Comparison of ENCODE assay signal across 21 cellular contexts in the genomic region with DNA sequence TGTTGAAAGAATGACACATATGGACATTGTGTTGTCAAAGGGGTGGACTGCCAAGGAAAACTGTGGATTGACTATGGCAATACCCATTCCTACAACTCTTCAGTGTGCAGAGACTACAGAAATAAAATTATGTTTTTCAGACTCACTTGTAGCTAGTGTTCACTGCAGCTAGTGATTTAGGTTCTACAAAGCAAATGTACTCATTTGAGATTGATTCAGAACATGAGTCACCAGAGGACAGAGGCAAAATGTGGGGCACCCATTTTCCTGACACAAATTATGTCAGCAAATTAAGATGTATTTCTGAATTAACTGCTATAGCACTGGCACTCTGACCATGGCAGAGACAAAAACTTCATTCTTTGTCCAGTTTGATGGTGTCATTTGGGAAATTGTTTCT. TPM values are rescaled to one million over a fixed set of nuclear protein-coding genes. Genes with fewer than 3 reads are reported as not detected.
DNase-seq lines count a peak whose midpoint lies in the region; ATAC-seq and TF ChIP-seq lines count a peak whose summit lies in the region.
"Had no signal": no experiment of that assay in that cellular context is flagged by ENCODE, and none has a peak within 500 bp of the region (broad histone marks: within the 10 kb centered on the region; RNA-seq: fewer than 3 reads in every experiment).

No MANE protein-coding gene starts in this region.

- CTCF ChIA-PET in mammary epithelial cell (lab: Charles Lee; ENCODE audit: low non-redundant PET) = no interaction called here

- DNase-seq in mammary epithelial cell (peak; percentile 28), breast epithelium (ENCODE audit: low spot score in 2 of 2) (no peak), adipocyte (ENCODE audit: low read depth) (peak; percentile 42), foreskin keratinocyte (peak in 1 of 2 donors; percentile 41), left lung (no peak), NCI-H510A treated with DMSO at 0.1 percent for 48 hours (lab: John Stamatoyannopoulos, UW) (no peak), tibial nerve (ENCODE audit: low spot score in 2 of 2) (no peak)
- DNase-seq: 8988T; CD8-positive, alpha-beta memory T cell; DMS79 treated with DMSO at 0.1 percent for 48 hours; GF-D8; MG63; NCI-H1092; NCI-H146; NCI-H2081; NCI-H510A; NCI-H82; SHP77 had no signal

- H3K36me3 ChIP-seq in mammary epithelial cell (ENCODE audit: insufficient read depth, low read length) (no peaks in the 10 kb centered on the region), breast epithelium (no peaks in the 10 kb centered on the region), adipocyte (ENCODE audit: control insufficient read depth, insufficient read depth, low read length, severe bottlenecking) (no peaks in the 10 kb centered on the region), left lung (no peaks in the 10 kb centered on the region), tibial nerve (no peaks in the 10 kb centered on the region)
- H3K36me3 ChIP-seq: BLaER1 treated with 17β-estradiol and CSF1 and Interleukin-3, amounts not matched to agents 10 nM and 100 nM; MG63 had no signal

- dilution Hi-C loops in mammary epithelial cell (cut with HindIII; ENCODE audit: low sequenced_read_pairs) = no loop called here

- H4K20me1 ChIP-seq in mammary epithelial cell (ENCODE audit: insufficient read depth, low read length) = no peaks in the 10 kb centered on the region
- H4K20me1 ChIP-seq: BLaER1 treated with 17β-estradiol and CSF1 and Interleukin-3, amounts not matched to agents 10 nM and 100 nM had no signal

- BruUV-seq in mammary epithelial cell (replicated peaks; lab: Mats Ljungman, UMichigan) = no TSS peak

- ATAC-seq in foreskin keratinocyte (peak; percentile 76), left lung (no peak), GM19023 (IDR thresholded peaks at IDR 0.05; ENCODE audit: unreplicated experiment) (no peak)
- ATAC-seq: Panc1 had no signal

- H3K4me3 ChIP-seq in mammary epithelial cell (replicated peaks in 1 of 3; ENCODE audit: insufficient read depth in 1 of 3, low read depth in 2 of 3, low read length in 3 of 3) (no peak overlapping the region), breast epithelium (no peak overlapping the region), adipocyte (ENCODE audit: low read length) (no peak overlapping the region), left lung (no peak overlapping the region), tibial nerve (no peak overlapping the region)
- H3K4me3 ChIP-seq: BLaER1 treated with 17β-estradiol and CSF1 and Interleukin-3, amounts not matched to agents 10 nM and 100 nM; MG63 had no signal

- H3K9ac ChIP-seq in mammary epithelial cell (ENCODE audit: insufficient read depth, low read length) = no peak overlapping the region
- H3K9ac ChIP-seq in adipocyte (ENCODE audit: low read length) = no peak overlapping the region
- H3K9ac ChIP-seq: BLaER1 treated with 17β-estradiol and CSF1 and Interleukin-3, amounts not matched to agents 10 nM and 100 nM had no signal

- intact Hi-C loops in mammary epithelial cell (cut with micrococcal nuclease) = no loop called here
- intact Hi-C loops in breast epithelium (cut with DNase I; ENCODE audit: low total_unique reads) = no loop called here
- intact Hi-C loops in left lung (cut with DNase I) = no loop called here

- no peak for TF ChIP-seq EP300 in tibial nerve (IDR thresholded peaks at IDR 0.05)

- TF ChIP-seq CTCF in mammary epithelial cell (conservative IDR thresholded peaks at IDR 0.05 in 1 of 2, IDR thresholded peaks at IDR 0.05 in 1 of 2; ENCODE audit: extremely low read depth in 1 of 2, insufficient read depth in 1 of 2, low read depth in 1 of 2, low read length in 2 of 2) = no peak
- no peak for TF ChIP-seq CTCF in breast epithelium (IDR thresholded peaks at IDR 0.05)
- TF ChIP-seq CTCF in foreskin keratinocyte (conservative IDR thresholded peaks at IDR 0.05) = no peak
- TF ChIP-seq CTCF in left lung (IDR thresholded peaks at IDR 0.05) = no peak
- no peak for TF ChIP-seq CTCF in tibial nerve (IDR thresholded peaks at IDR 0.05)

- H3K27ac ChIP-seq in mammary epithelial cell (ENCODE audit: insufficient read depth, low read depth, low read length) (no peak overlapping the region), breast epithelium (no peak overlapping the region), foreskin keratinocyte (no peak overlapping the region), left lung (no peak overlapping the region), tibial nerve (no peak overlapping the region)
- H3K27ac ChIP-seq: BLaER1 treated with 17β-estradiol and CSF1 and Interleukin-3, amounts not matched to agents 10 nM and 100 nM had no signal

- H3K27me3 ChIP-seq in mammary epithelial cell (ENCODE audit: insufficient read depth, low read length) (no peaks in the 10 kb centered on the region), breast epithelium (no peaks in the 10 kb centered on the region), adipocyte (replicated peaks; ENCODE audit: control insufficient read depth, insufficient read depth, low read length) (no peaks in the 10 kb centered on the region), foreskin keratinocyte (no peaks in the 10 kb centered on the region), left lung (no peaks in the 10 kb centered on the region), tibial nerve (no peaks in the 10 kb centered on the region)
- H3K27me3 ChIP-seq: BLaER1 treated with 17β-estradiol and CSF1 and Interleukin-3, amounts not matched to agents 10 nM and 100 nM; MG63 had no signal

- H3K79me2 ChIP-seq in mammary epithelial cell (ENCODE audit: insufficient read depth, low read length) = no peaks in the 10 kb centered on the region

- no peaks in the 10 kb centered on the region for H3K9me3 ChIP-seq in mammary epithelial cell (replicated peaks; ENCODE audit: insufficient read depth, low read length)
- no peaks in the 10 kb centered on the region for H3K9me3 ChIP-seq in breast epithelium
- H3K9me3 ChIP-seq in adipocyte (ENCODE audit: control insufficient read depth, low read length) = no peaks in the 10 kb centered on the region
- H3K9me3 ChIP-seq in left lung = no peaks in the 10 kb centered on the region
- H3K9me3 ChIP-seq in tibial nerve = no peaks in the 10 kb centered on the region
- H3K9me3 ChIP-seq: MG63 had no signal

- in situ Hi-C loops in mammary epithelial cell (cut with MboI; ENCODE audit: low sequenced_read_pairs in 2 of 2) = loop anchor here in 1 of 2 donors (25.0 kb wide), 1 partner anchor 677 kb away; no protein-coding TSS in a partner anchor

- peaks cover 5% of the 10 kb centered on the region for H3K4me1 ChIP-seq in mammary epithelial cell (ENCODE audit: insufficient read depth, low read length)
- no peaks in the 10 kb centered on the region for H3K4me1 ChIP-seq in breast epithelium
- H3K4me1 ChIP-seq in adipocyte (ENCODE audit: control insufficient read depth, insufficient read depth, low read length) = peaks cover 31% of the 10 kb centered on the region
- H3K4me1 ChIP-seq in foreskin keratinocyte = no peaks in the 10 kb centered on the region
- no peaks in the 10 kb centered on the region for H3K4me1 ChIP-seq in left lung
- H3K4me1 ChIP-seq in tibial nerve = no peaks in the 10 kb centered on the region

- TF ChIP-seq POLR2A in breast epithelium (IDR thresholded peaks at IDR 0.05) = no peak
- TF ChIP-seq POLR2A in tibial nerve (IDR thresholded peaks at IDR 0.05) = no peak

- no peak overlapping the region for H3K4me2 ChIP-seq in mammary epithelial cell (ENCODE audit: insufficient read depth, low read depth, low read length)

- no peak overlapping the region for H2AFZ ChIP-seq in mammary epithelial cell (ENCODE audit: low read depth, low read length)

RNA-seq across cellular contexts. Expression of a gene that starts 40.7 kb away (rescaled TPM):
- 100 to 1,000 TPM in 1 of 2 donors, 10 to 100 TPM in 1; 88.2 to 142 TPM for total RNA-seq in mammary epithelial cell
- polyA plus RNA-seq in mammary epithelial cell = 36.0 TPM
- 18.2 TPM for polyA minus RNA-seq in mammary epithelial cell
- 10 to 100 TPM; 53.1 to 80.2 (median 75.1) TPM for total RNA-seq in breast epithelium
- total RNA-seq in foreskin keratinocyte = 96.6 and 97.4 TPM in 2 replicates
- polyA plus RNA-seq in foreskin keratinocyte = 44.8 and 50.8 TPM in 2 replicates
- total RNA-seq in left lung = 100 to 1,000 TPM; 137 to 203 TPM
- total RNA-seq in tibial nerve = 10 to 100 TPM; 55.7 to 80.6 (median 73.1) TPM

Comparison
In these comparisons a context has a peak if more than half of its experiments do, and no peak if none do; other contexts are left out.
1. DNase-seq: peak in mammary epithelial cell (single experiment) and adipocyte (single experiment); none in breast epithelium (0 of 2), left lung (0 of 2), NCI-H510A treated with DMSO at 0.1 percent for 48 hours (single experiment) and tibial nerve (0 of 2).